Comparison of ENCODE assay signal across 1 cellular context in the genomic region with DNA sequence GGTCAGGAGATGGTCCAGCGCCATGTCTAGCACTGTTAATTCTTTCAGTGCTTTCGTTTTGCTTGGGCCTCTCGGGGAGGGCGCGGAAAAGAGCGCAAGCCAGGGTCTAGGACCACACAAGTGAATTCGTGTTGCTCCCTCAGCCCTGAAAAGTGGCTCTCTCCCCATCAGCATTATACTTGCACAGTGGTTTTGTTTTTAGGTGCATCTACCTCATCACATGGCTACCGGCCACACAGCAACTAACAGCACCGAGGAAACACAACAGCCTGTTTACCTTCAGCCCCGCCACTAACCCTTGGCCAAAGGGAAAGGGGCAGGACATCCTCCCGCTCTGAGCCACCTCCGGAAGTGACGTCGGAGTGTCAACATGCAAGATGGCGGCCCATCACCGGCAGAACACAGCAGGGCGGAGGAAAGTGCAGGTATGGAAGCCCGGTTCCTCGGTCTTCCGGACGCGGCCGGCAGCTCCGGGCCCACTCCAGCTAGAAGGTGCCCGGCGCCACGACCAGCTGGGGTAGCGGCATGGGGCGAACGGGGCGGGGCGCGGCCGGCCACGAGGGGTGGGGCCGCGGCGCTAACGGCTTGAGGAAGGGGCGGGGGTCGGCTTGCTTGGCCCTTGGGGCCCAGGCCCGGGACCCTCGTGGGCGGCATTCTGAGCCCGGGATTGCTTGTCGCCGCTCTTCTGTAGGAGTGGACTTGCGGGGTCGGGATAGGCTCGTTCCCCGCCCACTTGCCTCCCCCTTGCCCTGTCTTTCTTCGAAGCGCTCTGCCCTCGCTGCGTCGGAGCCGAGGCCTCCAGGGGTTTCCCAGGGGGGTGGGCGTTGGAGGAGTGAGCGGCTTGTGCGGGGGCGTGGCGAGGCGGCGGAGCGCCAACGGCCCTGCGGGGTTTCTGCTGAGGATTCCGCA.
TF ChIP-seq lines count a peak whose summit lies in the region.

SCN11A (minus strand) TSS at position 296 of the 909 bp plus-strand sequence. CDS start 101,582 bp downstream, outside the sequence.
WDR48 (plus strand) TSS at position 368 of the 909 bp plus-strand sequence; CDS start at position 378, 10 bp downstream.

TF ChIP-seq in HepG2, 621 proteins besides CTCF, POLR2A, EP300 and RAD21 (continued from another document and continues in another):
- TF ChIP-seq, protein P1, sequence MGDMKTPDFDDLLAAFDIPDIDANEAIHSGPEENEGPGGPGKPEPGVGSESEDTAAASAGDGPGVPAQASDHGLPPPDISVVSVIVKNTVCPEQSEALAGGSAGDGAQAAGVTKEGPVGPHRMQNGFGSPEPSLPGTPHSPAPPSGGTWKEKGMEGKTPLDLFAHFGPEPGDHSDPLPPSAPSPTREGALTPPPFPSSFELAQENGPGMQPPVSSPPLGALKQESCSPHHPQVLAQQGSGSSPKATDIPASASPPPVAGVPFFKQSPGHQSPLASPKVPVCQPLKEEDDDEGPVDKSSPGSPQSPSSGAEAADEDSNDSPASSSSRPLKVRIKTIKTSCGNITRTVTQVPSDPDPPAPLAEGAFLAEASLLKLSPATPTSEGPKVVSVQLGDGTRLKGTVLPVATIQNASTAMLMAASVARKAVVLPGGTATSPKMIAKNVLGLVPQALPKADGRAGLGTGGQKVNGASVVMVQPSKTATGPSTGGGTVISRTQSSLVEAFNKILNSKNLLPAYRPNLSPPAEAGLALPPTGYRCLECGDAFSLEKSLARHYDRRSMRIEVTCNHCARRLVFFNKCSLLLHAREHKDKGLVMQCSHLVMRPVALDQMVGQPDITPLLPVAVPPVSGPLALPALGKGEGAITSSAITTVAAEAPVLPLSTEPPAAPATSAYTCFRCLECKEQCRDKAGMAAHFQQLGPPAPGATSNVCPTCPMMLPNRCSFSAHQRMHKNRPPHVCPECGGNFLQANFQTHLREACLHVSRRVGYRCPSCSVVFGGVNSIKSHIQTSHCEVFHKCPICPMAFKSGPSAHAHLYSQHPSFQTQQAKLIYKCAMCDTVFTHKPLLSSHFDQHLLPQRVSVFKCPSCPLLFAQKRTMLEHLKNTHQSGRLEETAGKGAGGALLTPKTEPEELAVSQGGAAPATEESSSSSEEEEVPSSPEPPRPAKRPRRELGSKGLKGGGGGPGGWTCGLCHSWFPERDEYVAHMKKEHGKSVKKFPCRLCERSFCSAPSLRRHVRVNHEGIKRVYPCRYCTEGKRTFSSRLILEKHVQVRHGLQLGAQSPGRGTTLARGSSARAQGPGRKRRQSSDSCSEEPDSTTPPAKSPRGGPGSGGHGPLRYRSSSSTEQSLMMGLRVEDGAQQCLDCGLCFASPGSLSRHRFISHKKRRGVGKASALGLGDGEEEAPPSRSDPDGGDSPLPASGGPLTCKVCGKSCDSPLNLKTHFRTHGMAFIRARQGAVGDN (CRISPR knock-in tag; IDR thresholded peaks at IDR 0.05): peak; percentile 93
- TF ChIP-seq, protein P2, sequence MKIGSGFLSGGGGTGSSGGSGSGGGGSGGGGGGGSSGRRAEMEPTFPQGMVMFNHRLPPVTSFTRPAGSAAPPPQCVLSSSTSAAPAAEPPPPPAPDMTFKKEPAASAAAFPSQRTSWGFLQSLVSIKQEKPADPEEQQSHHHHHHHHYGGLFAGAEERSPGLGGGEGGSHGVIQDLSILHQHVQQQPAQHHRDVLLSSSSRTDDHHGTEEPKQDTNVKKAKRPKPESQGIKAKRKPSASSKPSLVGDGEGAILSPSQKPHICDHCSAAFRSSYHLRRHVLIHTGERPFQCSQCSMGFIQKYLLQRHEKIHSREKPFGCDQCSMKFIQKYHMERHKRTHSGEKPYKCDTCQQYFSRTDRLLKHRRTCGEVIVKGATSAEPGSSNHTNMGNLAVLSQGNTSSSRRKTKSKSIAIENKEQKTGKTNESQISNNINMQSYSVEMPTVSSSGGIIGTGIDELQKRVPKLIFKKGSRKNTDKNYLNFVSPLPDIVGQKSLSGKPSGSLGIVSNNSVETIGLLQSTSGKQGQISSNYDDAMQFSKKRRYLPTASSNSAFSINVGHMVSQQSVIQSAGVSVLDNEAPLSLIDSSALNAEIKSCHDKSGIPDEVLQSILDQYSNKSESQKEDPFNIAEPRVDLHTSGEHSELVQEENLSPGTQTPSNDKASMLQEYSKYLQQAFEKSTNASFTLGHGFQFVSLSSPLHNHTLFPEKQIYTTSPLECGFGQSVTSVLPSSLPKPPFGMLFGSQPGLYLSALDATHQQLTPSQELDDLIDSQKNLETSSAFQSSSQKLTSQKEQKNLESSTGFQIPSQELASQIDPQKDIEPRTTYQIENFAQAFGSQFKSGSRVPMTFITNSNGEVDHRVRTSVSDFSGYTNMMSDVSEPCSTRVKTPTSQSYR (CRISPR knock-in tag; IDR thresholded peaks at IDR 0.05; ENCODE audit: borderline replicate concordance): 0 out of 2 replicates have a peak, but pooled peaks have one; percentile 6
- no peak for TF ChIP-seq NFE2 (CRISPR knock-in tag; IDR thresholded peaks at IDR 0.05)
- TF ChIP-seq, protein P3, sequence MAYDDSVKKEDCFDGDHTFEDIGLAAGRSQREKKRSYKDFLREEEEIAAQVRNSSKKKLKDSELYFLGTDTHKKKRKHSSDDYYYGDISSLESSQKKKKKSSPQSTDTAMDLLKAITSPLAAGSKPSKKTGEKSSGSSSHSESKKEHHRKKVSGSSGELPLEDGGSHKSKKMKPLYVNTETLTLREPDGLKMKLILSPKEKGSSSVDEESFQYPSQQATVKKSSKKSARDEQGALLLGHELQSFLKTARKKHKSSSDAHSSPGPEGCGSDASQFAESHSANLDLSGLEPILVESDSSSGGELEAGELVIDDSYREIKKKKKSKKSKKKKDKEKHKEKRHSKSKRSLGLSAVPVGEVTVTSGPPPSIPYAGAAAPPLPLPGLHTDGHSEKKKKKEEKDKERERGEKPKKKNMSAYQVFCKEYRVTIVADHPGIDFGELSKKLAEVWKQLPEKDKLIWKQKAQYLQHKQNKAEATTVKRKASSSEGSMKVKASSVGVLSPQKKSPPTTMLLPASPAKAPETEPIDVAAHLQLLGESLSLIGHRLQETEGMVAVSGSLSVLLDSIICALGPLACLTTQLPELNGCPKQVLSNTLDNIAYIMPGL (CRISPR knock-in tag; IDR thresholded peaks at IDR 0.05; ENCODE audit: borderline replicate concordance in 1 of 2, low read depth in 1 of 2): peak; percentile 83 to 89; a peak in 2 of 4 replicates
- TF ChIP-seq SMARCC2 (IDR thresholded peaks at IDR 0.05): no peak; the same call in 1 of the 2 replicates
- TF ChIP-seq, protein P4, sequence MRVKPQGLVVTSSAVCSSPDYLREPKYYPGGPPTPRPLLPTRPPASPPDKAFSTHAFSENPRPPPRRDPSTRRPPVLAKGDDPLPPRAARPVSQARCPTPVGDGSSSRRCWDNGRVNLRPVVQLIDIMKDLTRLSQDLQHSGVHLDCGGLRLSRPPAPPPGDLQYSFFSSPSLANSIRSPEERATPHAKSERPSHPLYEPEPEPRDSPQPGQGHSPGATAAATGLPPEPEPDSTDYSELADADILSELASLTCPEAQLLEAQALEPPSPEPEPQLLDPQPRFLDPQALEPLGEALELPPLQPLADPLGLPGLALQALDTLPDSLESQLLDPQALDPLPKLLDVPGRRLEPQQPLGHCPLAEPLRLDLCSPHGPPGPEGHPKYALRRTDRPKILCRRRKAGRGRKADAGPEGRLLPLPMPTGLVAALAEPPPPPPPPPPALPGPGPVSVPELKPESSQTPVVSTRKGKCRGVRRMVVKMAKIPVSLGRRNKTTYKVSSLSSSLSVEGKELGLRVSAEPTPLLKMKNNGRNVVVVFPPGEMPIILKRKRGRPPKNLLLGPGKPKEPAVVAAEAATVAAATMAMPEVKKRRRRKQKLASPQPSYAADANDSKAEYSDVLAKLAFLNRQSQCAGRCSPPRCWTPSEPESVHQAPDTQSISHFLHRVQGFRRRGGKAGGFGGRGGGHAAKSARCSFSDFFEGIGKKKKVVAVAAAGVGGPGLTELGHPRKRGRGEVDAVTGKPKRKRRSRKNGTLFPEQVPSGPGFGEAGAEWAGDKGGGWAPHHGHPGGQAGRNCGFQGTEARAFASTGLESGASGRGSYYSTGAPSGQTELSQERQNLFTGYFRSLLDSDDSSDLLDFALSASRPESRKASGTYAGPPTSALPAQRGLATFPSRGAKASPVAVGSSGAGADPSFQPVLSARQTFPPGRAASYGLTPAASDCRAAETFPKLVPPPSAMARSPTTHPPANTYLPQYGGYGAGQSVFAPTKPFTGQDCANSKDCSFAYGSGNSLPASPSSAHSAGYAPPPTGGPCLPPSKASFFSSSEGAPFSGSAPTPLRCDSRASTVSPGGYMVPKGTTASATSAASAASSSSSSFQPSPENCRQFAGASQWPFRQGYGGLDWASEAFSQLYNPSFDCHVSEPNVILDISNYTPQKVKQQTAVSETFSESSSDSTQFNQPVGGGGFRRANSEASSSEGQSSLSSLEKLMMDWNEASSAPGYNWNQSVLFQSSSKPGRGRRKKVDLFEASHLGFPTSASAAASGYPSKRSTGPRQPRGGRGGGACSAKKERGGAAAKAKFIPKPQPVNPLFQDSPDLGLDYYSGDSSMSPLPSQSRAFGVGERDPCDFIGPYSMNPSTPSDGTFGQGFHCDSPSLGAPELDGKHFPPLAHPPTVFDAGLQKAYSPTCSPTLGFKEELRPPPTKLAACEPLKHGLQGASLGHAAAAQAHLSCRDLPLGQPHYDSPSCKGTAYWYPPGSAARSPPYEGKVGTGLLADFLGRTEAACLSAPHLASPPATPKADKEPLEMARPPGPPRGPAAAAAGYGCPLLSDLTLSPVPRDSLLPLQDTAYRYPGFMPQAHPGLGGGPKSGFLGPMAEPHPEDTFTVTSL (CRISPR knock-in tag; IDR thresholded peaks at IDR 0.05; ENCODE audit: borderline replicate concordance): no peak
- TF ChIP-seq, protein P5, sequence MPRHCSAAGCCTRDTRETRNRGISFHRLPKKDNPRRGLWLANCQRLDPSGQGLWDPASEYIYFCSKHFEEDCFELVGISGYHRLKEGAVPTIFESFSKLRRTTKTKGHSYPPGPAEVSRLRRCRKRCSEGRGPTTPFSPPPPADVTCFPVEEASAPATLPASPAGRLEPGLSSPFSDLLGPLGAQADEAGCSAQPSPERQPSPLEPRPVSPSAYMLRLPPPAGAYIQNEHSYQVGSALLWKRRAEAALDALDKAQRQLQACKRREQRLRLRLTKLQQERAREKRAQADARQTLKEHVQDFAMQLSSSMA (CRISPR knock-in tag; IDR thresholded peaks at IDR 0.05): peak; percentile 88
- peak in 1 of 2 experiments; percentile 78; a peak in 2 of 4 replicates for TF ChIP-seq KLF16 (CRISPR knock-in tag; IDR thresholded peaks at IDR 0.05)
- TF ChIP-seq ZNF350 (CRISPR knock-in tag; IDR thresholded peaks at IDR 0.05; ENCODE audit: borderline replicate concordance, low read depth): peak; percentile 71; the same call in 1 of the 2 replicates
- TF ChIP-seq, protein P6, sequence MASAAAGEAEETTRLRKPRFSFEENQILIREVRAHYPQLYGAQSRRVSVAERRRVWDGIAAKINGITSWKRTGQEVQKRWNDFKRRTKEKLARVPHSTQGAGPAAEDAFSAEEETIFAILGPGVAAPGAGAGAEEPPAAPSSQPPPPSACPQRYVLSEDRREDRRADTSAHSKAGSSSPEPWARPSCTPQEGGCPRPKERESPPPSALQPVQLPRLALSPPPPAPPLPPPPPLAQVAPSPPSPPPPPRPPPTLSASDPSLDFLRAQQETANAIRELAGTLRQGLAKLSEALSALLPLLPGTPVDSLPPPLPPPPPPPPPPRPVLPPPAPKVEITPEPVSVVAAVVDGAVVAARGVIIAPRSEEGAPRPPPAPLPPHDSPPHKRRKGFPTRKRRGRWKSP (CRISPR knock-in tag; IDR thresholded peaks at IDR 0.05): peak; percentile 80
- no peak for TF ChIP-seq ZNF562 (CRISPR knock-in tag; IDR thresholded peaks at IDR 0.05; ENCODE audit: borderline replicate concordance)
- TF ChIP-seq ZNF143 (CRISPR knock-in tag; IDR thresholded peaks at IDR 0.05): no peak
- TF ChIP-seq CBX2 (IDR thresholded peaks at IDR 0.05; ENCODE audit: low read depth, low read length): no peak
- no peak for TF ChIP-seq CBX2 (CRISPR knock-in tag; IDR thresholded peaks at IDR 0.05; ENCODE audit: low read depth)
- TF ChIP-seq AGO2 (optimal IDR thresholded peaks at IDR 0.05; ENCODE audit: low read depth, low read length): peak; percentile 56
- no peak for TF ChIP-seq ZNF616 (CRISPR knock-in tag; IDR thresholded peaks at IDR 0.05; ENCODE audit: low read depth)
- TF ChIP-seq, protein P7, sequence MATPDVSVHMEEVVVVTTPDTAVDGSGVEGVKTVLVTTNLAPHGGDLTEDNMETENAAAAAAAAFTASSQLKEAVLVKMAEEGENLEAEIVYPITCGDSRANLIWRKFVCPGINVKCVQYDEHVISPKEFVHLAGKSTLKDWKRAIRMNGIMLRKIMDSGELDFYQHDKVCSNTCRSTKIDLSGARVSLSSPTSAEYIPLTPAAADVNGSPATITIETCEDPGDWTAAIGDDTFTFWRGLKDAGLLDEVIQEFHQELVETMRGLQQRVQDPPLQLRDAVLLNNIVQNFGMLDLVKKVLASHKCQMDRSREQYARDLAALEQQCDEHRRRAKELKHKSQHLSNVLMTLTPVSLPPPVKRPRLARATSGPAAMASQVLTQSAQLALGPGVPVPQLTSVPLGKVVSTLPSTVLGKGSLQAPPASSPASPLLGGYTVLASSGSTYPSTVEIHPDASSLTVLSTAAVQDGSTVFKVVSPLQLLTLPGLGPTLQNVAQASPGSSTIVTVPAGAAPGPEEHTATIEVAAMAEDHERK (CRISPR knock-in tag; IDR thresholded peaks at IDR 0.05; ENCODE audit: low read depth): no peak
- TF ChIP-seq ASH2L (IDR thresholded peaks at IDR 0.05; ENCODE audit: insufficient read length, low read depth, low read length): peak; percentile 91
- TF ChIP-seq DR1 (CRISPR knock-in tag; IDR thresholded peaks at IDR 0.05): peak; percentile 65; the same call in 1 of the 2 replicates
- TF ChIP-seq, protein P8, sequence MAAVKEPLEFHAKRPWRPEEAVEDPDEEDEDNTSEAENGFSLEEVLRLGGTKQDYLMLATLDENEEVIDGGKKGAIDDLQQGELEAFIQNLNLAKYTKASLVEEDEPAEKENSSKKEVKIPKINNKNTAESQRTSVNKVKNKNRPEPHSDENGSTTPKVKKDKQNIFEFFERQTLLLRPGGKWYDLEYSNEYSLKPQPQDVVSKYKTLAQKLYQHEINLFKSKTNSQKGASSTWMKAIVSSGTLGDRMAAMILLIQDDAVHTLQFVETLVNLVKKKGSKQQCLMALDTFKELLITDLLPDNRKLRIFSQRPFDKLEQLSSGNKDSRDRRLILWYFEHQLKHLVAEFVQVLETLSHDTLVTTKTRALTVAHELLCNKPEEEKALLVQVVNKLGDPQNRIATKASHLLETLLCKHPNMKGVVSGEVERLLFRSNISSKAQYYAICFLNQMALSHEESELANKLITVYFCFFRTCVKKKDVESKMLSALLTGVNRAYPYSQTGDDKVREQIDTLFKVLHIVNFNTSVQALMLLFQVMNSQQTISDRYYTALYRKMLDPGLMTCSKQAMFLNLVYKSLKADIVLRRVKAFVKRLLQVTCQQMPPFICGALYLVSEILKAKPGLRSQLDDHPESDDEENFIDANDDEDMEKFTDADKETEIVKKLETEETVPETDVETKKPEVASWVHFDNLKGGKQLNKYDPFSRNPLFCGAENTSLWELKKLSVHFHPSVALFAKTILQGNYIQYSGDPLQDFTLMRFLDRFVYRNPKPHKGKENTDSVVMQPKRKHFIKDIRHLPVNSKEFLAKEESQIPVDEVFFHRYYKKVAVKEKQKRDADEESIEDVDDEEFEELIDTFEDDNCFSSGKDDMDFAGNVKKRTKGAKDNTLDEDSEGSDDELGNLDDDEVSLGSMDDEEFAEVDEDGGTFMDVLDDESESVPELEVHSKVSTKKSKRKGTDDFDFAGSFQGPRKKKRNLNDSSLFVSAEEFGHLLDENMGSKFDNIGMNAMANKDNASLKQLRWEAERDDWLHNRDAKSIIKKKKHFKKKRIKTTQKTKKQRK (IDR thresholded peaks at IDR 0.05; ENCODE audit: low read length): no peak
- TF ChIP-seq ZSCAN29 (CRISPR knock-in tag; conservative IDR thresholded peaks at IDR 0.05): 0 out of 2 replicates have a peak, but pooled peaks have one; percentile 31
- TF ChIP-seq NR2F1 (CRISPR knock-in tag; IDR thresholded peaks at IDR 0.05): no peak
